1 cellular context compared by ENCODE assay signal in genomic region chr10:97522071-97522470, GRCh38.
TF ChIP-seq lines count a peak whose summit lies in the region.

No MANE protein-coding gene starts in this region.

TF ChIP-seq in H1, 55 proteins besides CTCF, POLR2A, EP300 and RAD21:
- TF ChIP-seq JUN (IDR thresholded peaks at IDR 0.05; ENCODE audit: low read depth, low read length) = no peak
- no peak for TF ChIP-seq RXRA (IDR thresholded peaks at IDR 0.05; ENCODE audit: insufficient read depth, low read depth, low read length)
- no peak for TF ChIP-seq SP4 (IDR thresholded peaks at IDR 0.05; ENCODE audit: low read length)
- no peak for TF ChIP-seq SAP30 (IDR thresholded peaks at IDR 0.05; ENCODE audit: insufficient read depth, insufficient replicate concordance, low read length)
- TF ChIP-seq CHD2 (IDR thresholded peaks at IDR 0.05; ENCODE audit: low read length) = no peak
- no peak for TF ChIP-seq BRCA1 (IDR thresholded peaks at IDR 0.05; ENCODE audit: low read depth, low read length)
- TF ChIP-seq CHD7 (IDR thresholded peaks at IDR 0.05; ENCODE audit: insufficient replicate concordance, low read length) = no peak
- no peak for TF ChIP-seq ATF2 (IDR thresholded peaks at IDR 0.05; ENCODE audit: low read length)
- no peak for TF ChIP-seq KDM5A (IDR thresholded peaks at IDR 0.05; ENCODE audit: low read length)
- TF ChIP-seq TEAD4 (IDR thresholded peaks at IDR 0.05; ENCODE audit: low read depth, low read length) = no peak
- no peak for TF ChIP-seq RFX5 (IDR thresholded peaks at IDR 0.05; ENCODE audit: borderline replicate concordance, low read depth, low read length)
